ENCODE assay signal across 8 cellular contexts in the genomic region with DNA sequence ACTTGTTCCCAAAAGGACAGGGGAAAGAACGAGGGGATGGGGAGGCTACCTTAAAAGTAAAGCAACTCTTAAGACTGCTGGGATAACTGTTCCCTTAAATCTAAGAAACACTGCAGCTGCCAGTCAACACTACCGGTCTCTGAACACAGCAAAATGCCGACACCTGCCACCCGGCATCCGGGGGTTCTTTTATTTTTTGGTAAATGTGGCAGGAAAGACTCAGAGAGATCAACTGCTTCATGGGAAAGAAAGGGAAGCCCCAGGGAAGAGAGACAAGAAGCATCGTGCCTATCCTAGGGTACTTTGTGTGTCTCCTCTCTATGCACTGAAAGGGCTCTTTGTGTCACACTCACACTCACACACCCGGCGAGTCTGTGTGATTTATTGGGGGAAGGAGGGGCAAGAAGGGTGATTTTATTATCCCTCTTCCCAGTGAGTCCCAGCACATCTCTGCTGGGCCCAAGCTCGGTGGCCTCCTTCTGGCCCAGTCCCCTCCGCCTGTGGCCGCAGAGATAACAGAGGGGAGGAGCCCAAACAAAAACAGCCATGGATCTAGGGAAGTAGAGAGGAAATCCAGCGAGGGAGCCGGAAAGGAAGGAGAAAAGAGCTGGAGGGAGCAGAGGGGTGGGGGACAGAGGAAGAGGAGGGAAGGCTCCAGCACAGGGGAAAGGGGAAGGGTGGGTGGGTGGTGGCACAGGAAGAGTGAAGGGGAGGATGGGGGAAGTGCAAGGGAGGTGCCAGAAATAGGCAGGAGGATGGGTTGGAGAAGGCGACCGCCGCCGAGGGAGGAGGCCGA. TPM values are rescaled to one million over a fixed set of nuclear protein-coding genes. Genes with fewer than 3 reads are reported as not detected.
DNase-seq lines count a peak whose midpoint lies in the region; ATAC-seq and TF ChIP-seq lines count a peak whose summit lies in the region.

No MANE protein-coding gene starts in this region.

- ATAC-seq in RWPE2 (ENCODE audit: low read depth) = peak; percentile 8; the same call in 1 of the 3 replicates
- ATAC-seq in HG03460 (IDR thresholded peaks at IDR 0.05; ENCODE audit: unreplicated experiment) = no peak
- no peak for ATAC-seq in HG03108 (IDR thresholded peaks at IDR 0.05; ENCODE audit: unreplicated experiment)

- H3K27ac ChIP-seq in RWPE2 (ENCODE audit: poor library complexity, severe bottlenecking) (no peak overlapping the region), caudate nucleus (ENCODE audit: low read depth, low read length) (peak overlapping the region; percentile 85), iPS-20b (ENCODE audit: low read length) (peak overlapping the region; percentile 56)

- in situ Hi-C loops in GM13976 (cut with MboI; ENCODE audit: low sequenced_read_pairs, unreplicated experiment) = no loop called here

- H3K9me3 ChIP-seq in RWPE2 (ENCODE audit: severe bottlenecking) (no peaks in the 10 kb centered on the region), iPS-20b (ENCODE audit: insufficient read depth, low read depth, low read length) (no peaks in the 10 kb centered on the region), skeletal muscle satellite cell (replicated peaks; ENCODE audit: low read length) (no peaks in the 10 kb centered on the region)

- H3K27me3 ChIP-seq in RWPE2 (ENCODE audit: insufficient read depth, poor library complexity, severe bottlenecking) (no peaks in the 10 kb centered on the region), iPS-20b (ENCODE audit: insufficient read depth, low read length) (no peaks in the 10 kb centered on the region; the same call in 1 of the 2 replicates), skeletal muscle satellite cell (ENCODE audit: control insufficient read depth, insufficient read depth, low read length) (no peaks in the 10 kb centered on the region)

- TF ChIP-seq CTCF in GM13976 (IDR thresholded peaks at IDR 0.05; ENCODE audit: borderline replicate concordance, control extremely low read depth, extremely low read depth, insufficient read depth, missing control alignments) (no peak), RWPE2 (IDR thresholded peaks at IDR 0.05; ENCODE audit: poor library complexity, severe bottlenecking) (no peak)

- peak overlapping the region; percentile 92 for H3K4me2 ChIP-seq in skeletal muscle satellite cell (ENCODE audit: low read length)

- peak overlapping the region; percentile 90 for H3K4me3 ChIP-seq in RWPE2 (ENCODE audit: severe bottlenecking)
- peak overlapping the region; percentile 88 for H3K4me3 ChIP-seq in iPS-20b (ENCODE audit: low read length)
- H3K4me3 ChIP-seq in skeletal muscle satellite cell (ENCODE audit: low read length) = peak overlapping the region; percentile 96

- H3K36me3 ChIP-seq in RWPE2 (ENCODE audit: low read depth) (no peaks in the 10 kb centered on the region), iPS-20b (ENCODE audit: insufficient read depth, low read depth, low read length) (no peaks in the 10 kb centered on the region), skeletal muscle satellite cell (ENCODE audit: insufficient read depth, low read length) (peaks cover 4% of the 10 kb centered on the region)

- H3K4me1 ChIP-seq in RWPE2 (ENCODE audit: insufficient read depth, poor library complexity, severe bottlenecking) (peaks cover 7% of the 10 kb centered on the region), iPS-20b (ENCODE audit: insufficient read depth, low read length) (peaks cover 21% of the 10 kb centered on the region; the same call in 1 of the 2 replicates), skeletal muscle satellite cell (ENCODE audit: control insufficient read depth, insufficient read depth, low read length) (peaks cover 28% of the 10 kb centered on the region)

- DNase-seq in AG20443 (ENCODE audit: low spot score) = peak; percentile 53
- DNase-seq in GM13976 (ENCODE audit: low spot score) = peak; percentile 21
- no peak for DNase-seq in RWPE2 (ENCODE audit: low spot score)
- peak in 53 of 61 donors; percentile 10 to 83 (median 60) for DNase-seq in caudate nucleus (lab: John Stamatoyannopoulos, UW)

- H3K9ac ChIP-seq in iPS-20b (ENCODE audit: low read depth, low read length) (peak overlapping the region; percentile 85), skeletal muscle satellite cell (ENCODE audit: low read depth, low read length) (peak overlapping the region; percentile 94)

RNA-seq across cellular contexts. Expression of a gene that starts 1.3 kb away (rescaled TPM):
- 56.4 and 62.4 TPM in 2 replicates for total RNA-seq in skeletal muscle satellite cell (2012; rRNA removed)
